ENCODE assay signal across 2 cellular contexts in genomic region chr14:34507459-34507858, GRCh38.
A peak's percentile ranks its signal among the peaks of the same experiment; 100 is the strongest.
TF ChIP-seq lines count a peak whose summit lies in the region.

No MANE protein-coding gene starts in this region.

TF ChIP-seq in HepG2, 621 proteins besides CTCF, POLR2A, EP300 and RAD21 (continues in another document):
- no peak for TF ChIP-seq BCLAF1 (IDR thresholded peaks at IDR 0.05)
- no peak for TF ChIP-seq MLXIP (CRISPR knock-in tag; IDR thresholded peaks at IDR 0.05; ENCODE audit: borderline replicate concordance)
- no peak for TF ChIP-seq EED (CRISPR knock-in tag; IDR thresholded peaks at IDR 0.05)
- no peak for TF ChIP-seq ZSCAN31 (CRISPR knock-in tag; IDR thresholded peaks at IDR 0.05; ENCODE audit: low read depth)
- peak; percentile 54; the same call in 1 of the 2 replicates for TF ChIP-seq CBX5 (CRISPR knock-in tag; IDR thresholded peaks at IDR 0.05; ENCODE audit: borderline replicate concordance)
- TF ChIP-seq ZGPAT (CRISPR knock-in tag; IDR thresholded peaks at IDR 0.05): no peak
- TF ChIP-seq ZMAT5 (CRISPR knock-in tag; IDR thresholded peaks at IDR 0.05; ENCODE audit: borderline replicate concordance, low read depth): no peak
- TF ChIP-seq ZSCAN25 (CRISPR knock-in tag; IDR thresholded peaks at IDR 0.05): no peak
- TF ChIP-seq CAMTA2 (CRISPR knock-in tag; IDR thresholded peaks at IDR 0.05; ENCODE audit: borderline replicate concordance): no peak
- no peak for TF ChIP-seq SKI (IDR thresholded peaks at IDR 0.05; ENCODE audit: partially characterized antibody)
- TF ChIP-seq ZNF180 (CRISPR knock-in tag; IDR thresholded peaks at IDR 0.05; ENCODE audit: borderline replicate concordance, low read depth): no peak
- TF ChIP-seq TARDBP (CRISPR knock-in tag; IDR thresholded peaks at IDR 0.05): no peak
- no peak for TF ChIP-seq TFE3 (CRISPR knock-in tag; IDR thresholded peaks at IDR 0.05)
- no peak for TF ChIP-seq ZNF44 (CRISPR knock-in tag; IDR thresholded peaks at IDR 0.05)
- TF ChIP-seq JUN (CRISPR knock-in tag; IDR thresholded peaks at IDR 0.05): no peak
- no peak for TF ChIP-seq ZZZ3 (CRISPR knock-in tag; IDR thresholded peaks at IDR 0.05; ENCODE audit: borderline replicate concordance)
- TF ChIP-seq ZNF792 (CRISPR knock-in tag; IDR thresholded peaks at IDR 0.05): peak; percentile 20; the same call in 1 of the 2 replicates
- TF ChIP-seq MIER3 (CRISPR knock-in tag; IDR thresholded peaks at IDR 0.05; ENCODE audit: borderline replicate concordance): peak; percentile 70; the same call in 1 of the 2 replicates
- peak; percentile 66; the same call in 1 of the 2 replicates for TF ChIP-seq KDM1A (CRISPR knock-in tag; IDR thresholded peaks at IDR 0.05)
- TF ChIP-seq TCF7L2 (IDR thresholded peaks at IDR 0.05; ENCODE audit: low read depth, low read length): no peak
- TF ChIP-seq ZNF12 (CRISPR knock-in tag; IDR thresholded peaks at IDR 0.05): peak; percentile 58; the same call in 1 of the 2 replicates
- no peak for TF ChIP-seq ZSCAN30 (CRISPR knock-in tag; IDR thresholded peaks at IDR 0.05)

TF ChIP-seq in H1, 55 proteins besides CTCF, POLR2A, EP300 and RAD21:
- no peak for TF ChIP-seq SRF (IDR thresholded peaks at IDR 0.05; ENCODE audit: low read depth, low read length)
- TF ChIP-seq RBBP5 (IDR thresholded peaks at IDR 0.05; ENCODE audit: borderline replicate concordance, low read depth, low read length): no peak
- no peak for TF ChIP-seq POU5F1 (IDR thresholded peaks at IDR 0.05; ENCODE audit: low read depth, low read length)
- TF ChIP-seq USF2 (IDR thresholded peaks at IDR 0.05; ENCODE audit: low read length): no peak
- no peak for TF ChIP-seq BCL11A (IDR thresholded peaks at IDR 0.05; ENCODE audit: low read depth in 2 of 2, low read length in 2 of 2)
- TF ChIP-seq JUN (IDR thresholded peaks at IDR 0.05; ENCODE audit: low read depth, low read length): no peak
- no peak for TF ChIP-seq ASH2L (IDR thresholded peaks at IDR 0.05; ENCODE audit: low read length)
- no peak for TF ChIP-seq KDM1A (IDR thresholded peaks at IDR 0.05; ENCODE audit: borderline replicate concordance, low read length)
- TF ChIP-seq ATF3 (IDR thresholded peaks at IDR 0.05; ENCODE audit: insufficient read depth, low read depth, low read length): no peak
- TF ChIP-seq TAF7 (optimal IDR thresholded peaks at IDR 0.05; ENCODE audit: borderline replicate concordance, low read depth, low read length): no peak
- TF ChIP-seq FOSL1 (IDR thresholded peaks at IDR 0.05; ENCODE audit: insufficient read depth, low read depth, low read length): no peak
- TF ChIP-seq RXRA (IDR thresholded peaks at IDR 0.05; ENCODE audit: insufficient read depth, low read depth, low read length): no peak
- no peak for TF ChIP-seq RFX5 (IDR thresholded peaks at IDR 0.05; ENCODE audit: borderline replicate concordance, low read depth, low read length)
